Comparison of ENCODE assay signal across 25 cellular contexts in genomic region chr7:142870147-142870559, GRCh38. TPM values are rescaled to one million over a fixed set of nuclear protein-coding genes. Genes with fewer than 3 reads are reported as not detected.
"Had no signal": no experiment of that assay in that cellular context is flagged by ENCODE, and none has a peak within 500 bp of the region (broad histone marks: within the 10 kb centered on the region; RNA-seq: fewer than 3 reads in every experiment).

No MANE protein-coding gene starts in this region.

- DNase-seq: activated CD4-positive, alpha-beta T cell treated with anti-CD3 and anti-CD28 coated beads for 4 hours; activated CD4-positive, alpha-beta T cell treated with anti-CD3 and anti-CD28 coated beads, Interleukin-2, amount 50 U/mL, for 48 hours; activated effector memory CD4-positive, alpha-beta T cell treated with Interleukin-2 at 50 U/mL for 16 hours; activated naive CD4-positive, alpha-beta T cell treated with anti-CD3 and anti-CD28 coated beads for 36 hours; activated naive CD8-positive, alpha-beta T cell treated with anti-CD3 and anti-CD28 coated beads for 36 hours; body of pancreas; cerebellar nuclear complex; cortex of kidney; foreskin melanocyte; left ventricle myocardium superior; naive thymus-derived CD4-positive, alpha-beta T cell; stimulated activated CD4-positive, alpha-beta T cell treated with anti-CD3 and anti-CD28 coated beads, Interleukin-1b, Interleukin-23, amount 100 ng/mL, for 48 hours; stimulated activated CD4-positive, alpha-beta T cell treated with anti-CD3 and anti-CD28 coated beads, Interleukin-4, amount 100 ng/mL, for 4 hours; stimulated activated CD8-positive, alpha-beta memory T cell treated with anti-CD3 and anti-CD28 coated beads, Interleukin-4, amount 100 ng/mL, for 48 hours; stomach; tibial artery had no signal

- H3K4me1 Mint-ChIP-seq: mesothelial cell of epicardium had no signal

- ATAC-seq: body of pancreas; left ventricle myocardium superior; naive thymus-derived CD4-positive, alpha-beta T cell; psoas muscle; stimulated activated memory B cell treated with anti-CD40 and anti-IgM and Interleukin-4, amounts not matched to agents 10 μg/mL and 1 μg/mL and 100 μg/mL, for 72 hours had no signal

- H3K9me3 Mint-ChIP-seq: activated naive CD4-positive, alpha-beta T cell treated with anti-CD3 and anti-CD28 coated beads for 36 hours; activated naive CD8-positive, alpha-beta T cell treated with anti-CD3 and anti-CD28 coated beads for 36 hours; mesothelial cell of epicardium; naive thymus-derived CD4-positive, alpha-beta T cell had no signal

- H3K27ac Mint-ChIP-seq: activated naive CD4-positive, alpha-beta T cell treated with anti-CD3 and anti-CD28 coated beads for 36 hours; activated naive CD8-positive, alpha-beta T cell treated with anti-CD3 and anti-CD28 coated beads for 36 hours; mesothelial cell of epicardium; stimulated activated memory B cell treated with anti-CD40 and anti-IgM and Interleukin-4, amounts not matched to agents 10 μg/mL and 1 μg/mL and 100 μg/mL, for 72 hours had no signal

- H3K4me3 Mint-ChIP-seq: activated naive CD4-positive, alpha-beta T cell treated with anti-CD3 and anti-CD28 coated beads for 36 hours; activated naive CD8-positive, alpha-beta T cell treated with anti-CD3 and anti-CD28 coated beads for 36 hours; mesothelial cell of epicardium; naive thymus-derived CD4-positive, alpha-beta T cell; stimulated activated memory B cell treated with anti-CD40 and anti-IgM and Interleukin-4, amounts not matched to agents 10 μg/mL and 1 μg/mL and 100 μg/mL, for 72 hours had no signal

- H3K27me3 Mint-ChIP-seq: activated naive CD8-positive, alpha-beta T cell treated with anti-CD3 and anti-CD28 coated beads for 36 hours; naive thymus-derived CD4-positive, alpha-beta T cell; stimulated activated memory B cell treated with anti-CD40 and anti-IgM and Interleukin-4, amounts not matched to agents 10 μg/mL and 1 μg/mL and 100 μg/mL, for 72 hours had no signal

RNA-seq across cellular contexts. Expression of gene TRPV6, which starts 15.4 kb away (rescaled TPM):
- total RNA-seq: activated CD8-positive, alpha-beta memory T cell treated with anti-CD3 and anti-CD28 coated beads for 36 hours; activated naive CD4-positive, alpha-beta T cell treated with anti-CD3 and anti-CD28 coated beads for 36 hours; activated naive CD8-positive, alpha-beta T cell treated with anti-CD3 and anti-CD28 coated beads for 36 hours; esophagus muscularis mucosa; glomerular endothelial cell; lung microvascular endothelial cell; psoas muscle; smooth muscle cell; T-helper 1 cell treated with Interleukin-12 subunit alpha and Interleukin-12 subunit beta and Interleukin-4 antibody, amounts not matched to agents 30 ng/mL and 1 ng/mL, for 36 hours had no signal
